Comparison of ENCODE assay signal across 9 cellular contexts in the genomic region with DNA sequence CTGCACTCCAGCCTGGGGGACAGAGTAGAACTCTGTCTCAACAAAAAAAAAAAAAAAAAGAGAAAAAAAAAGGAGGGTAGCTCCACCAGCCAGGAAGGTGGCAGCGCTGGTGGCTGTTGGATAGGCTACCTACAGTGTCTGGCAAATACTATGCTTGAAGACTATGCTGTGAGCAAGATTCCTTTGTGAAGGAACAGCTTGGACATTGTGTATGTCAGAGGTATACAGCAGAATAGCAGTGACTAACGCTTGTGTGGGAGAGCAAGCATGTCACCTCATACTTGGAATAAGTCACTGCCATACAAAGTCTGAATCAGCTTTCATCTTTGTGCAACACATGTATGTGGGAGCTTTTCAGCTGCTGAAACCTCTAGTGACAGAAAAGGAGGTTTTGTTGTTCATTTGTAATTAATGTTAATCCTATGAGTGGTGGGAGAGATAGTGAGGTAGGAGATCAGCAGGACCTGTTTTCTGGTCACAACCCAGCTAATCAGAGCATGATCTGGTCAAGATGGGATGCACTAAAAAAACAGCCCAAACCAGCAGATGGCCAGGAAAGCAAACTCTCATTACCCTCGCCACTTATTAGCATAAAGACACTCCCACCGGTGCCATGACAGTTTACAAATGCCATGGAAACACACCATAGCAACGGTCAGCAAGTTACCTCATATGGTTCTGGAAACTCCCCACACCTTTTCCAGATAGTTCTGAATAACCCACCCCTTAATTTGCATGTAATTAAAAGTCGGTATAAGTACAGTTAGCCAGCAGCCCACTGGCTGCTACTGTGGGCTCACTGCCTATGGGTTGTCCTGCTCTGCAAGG. TPM values are rescaled to one million over a fixed set of nuclear protein-coding genes. Genes with fewer than 3 reads are reported as not detected.
A peak's percentile ranks its signal among the peaks of the same experiment; 100 is the strongest.
DNase-seq lines count a peak whose midpoint lies in the region; ATAC-seq and TF ChIP-seq lines count a peak whose summit lies in the region.
"Had no signal": no experiment of that assay in that cellular context is flagged by ENCODE, and none has a peak within 500 bp of the region (broad histone marks: within the 10 kb centered on the region; RNA-seq: fewer than 3 reads in every experiment).

No MANE protein-coding gene starts in this region.

- no peaks in the 10 kb centered on the region for H3K36me3 ChIP-seq in naive thymus-derived CD4-positive, alpha-beta T cell (ENCODE audit: control insufficient read depth in 2 of 3, insufficient read depth in 3 of 3, low read length in 3 of 3)
- H3K36me3 ChIP-seq in right atrium auricular region, result no peaks in the 10 kb centered on the region

- intact Hi-C loops in naive thymus-derived CD4-positive, alpha-beta T cell (cut with micrococcal nuclease), result loop anchor here in 1 of 2 donors (5.0 kb wide), 1 partner anchor 36 kb away; no protein-coding TSS in a partner anchor

- H3K36me3 Mint-ChIP-seq in activated naive CD8-positive, alpha-beta T cell treated with anti-CD3 and anti-CD28 coated beads for 36 hours, result no peaks in the 10 kb centered on the region
- H3K36me3 Mint-ChIP-seq in naive thymus-derived CD4-positive, alpha-beta T cell, result no peaks in the 10 kb centered on the region

- H3K9me3 ChIP-seq in naive thymus-derived CD4-positive, alpha-beta T cell (ENCODE audit: control insufficient read depth in 2 of 3, low read length in 3 of 3), result no peaks in the 10 kb centered on the region
- H3K9me3 ChIP-seq in right atrium auricular region, result no peaks in the 10 kb centered on the region

- CTCF ChIA-PET in naive thymus-derived CD4-positive, alpha-beta T cell (lab: Charles Lee), result no interaction called here

- H3K4me1 Mint-ChIP-seq in activated naive CD8-positive, alpha-beta T cell treated with anti-CD3 and anti-CD28 coated beads for 36 hours, result peaks cover 15% of the 10 kb centered on the region
- peaks cover 0 to 23% (median 3%) of the 10 kb centered on the region in 7 donors for H3K4me1 Mint-ChIP-seq in naive thymus-derived CD4-positive, alpha-beta T cell

- no peaks in the 10 kb centered on the region for H3K4me1 ChIP-seq in naive thymus-derived CD4-positive, alpha-beta T cell (ENCODE audit: control insufficient read depth in 2 of 2, insufficient read depth in 2 of 2, low read length in 2 of 2)
- no peaks in the 10 kb centered on the region for H3K4me1 ChIP-seq in right atrium auricular region

- H3K27me3 ChIP-seq in naive thymus-derived CD4-positive, alpha-beta T cell (ENCODE audit: control insufficient read depth in 2 of 2, insufficient read depth in 2 of 2, low read length in 2 of 2), result peaks cover 0 to 4% of the 10 kb centered on the region in 2 donors
- H3K27me3 ChIP-seq in right atrium auricular region, result no peaks in the 10 kb centered on the region

- no peak overlapping the region for H3K27ac ChIP-seq in naive thymus-derived CD4-positive, alpha-beta T cell (ENCODE audit: low read depth, low read length)
- no peak overlapping the region for H3K27ac ChIP-seq in right atrium auricular region

- no peak overlapping the region for H3K4me3 Mint-ChIP-seq in activated naive CD8-positive, alpha-beta T cell treated with anti-CD3 and anti-CD28 coated beads for 36 hours
- H3K4me3 Mint-ChIP-seq in naive thymus-derived CD4-positive, alpha-beta T cell, result no peak overlapping the region

- TF ChIP-seq CTCF in right atrium auricular region (IDR thresholded peaks at IDR 0.05), result no peak

- DNase-seq in GM03348 (ENCODE audit: low spot score) (peak; percentile 48), NCI-H510A treated with DMSO at 0.1 percent for 48 hours (lab: John Stamatoyannopoulos, UW) (no peak), right atrium auricular region (ENCODE audit: low spot score) (no peak), NCI-H1092 treated with DMSO at 0.1 percent for 48 hours (lab: John Stamatoyannopoulos, UW) (no peak)
- DNase-seq in activated naive CD8-positive, alpha-beta T cell treated with anti-CD3 and anti-CD28 coated beads for 36 hours, result peak; percentile 22
- DNase-seq in naive thymus-derived CD4-positive, alpha-beta T cell, result peak in 1 of 9 donors; percentile 24

- H3K9me3 Mint-ChIP-seq in activated naive CD8-positive, alpha-beta T cell treated with anti-CD3 and anti-CD28 coated beads for 36 hours, result no peaks in the 10 kb centered on the region
- peaks cover 0 to 1% (median 0%) of the 10 kb centered on the region in 11 donors for H3K9me3 Mint-ChIP-seq in naive thymus-derived CD4-positive, alpha-beta T cell

- ATAC-seq in HG03442 (IDR thresholded peaks at IDR 0.05; ENCODE audit: unreplicated experiment) (peak; percentile 69), HG03469 (IDR thresholded peaks at IDR 0.05; ENCODE audit: unreplicated experiment) (no peak)
- ATAC-seq in naive thymus-derived CD4-positive, alpha-beta T cell, result peak; percentile 61

- POLR2A ChIA-PET in naive thymus-derived CD4-positive, alpha-beta T cell (lab: Charles Lee), result interaction anchor here (1.2 kb wide), 1 partner anchor 184 kb away, joined by 3 read pairs; the partner anchor contains the start of gene PYCARD

- peaks cover 22% of the 10 kb centered on the region for H3K27me3 Mint-ChIP-seq in activated naive CD8-positive, alpha-beta T cell treated with anti-CD3 and anti-CD28 coated beads for 36 hours
- peaks cover 5 to 22% (median 6%) of the 10 kb centered on the region in 5 donors for H3K27me3 Mint-ChIP-seq in naive thymus-derived CD4-positive, alpha-beta T cell

- H3K4me3 ChIP-seq in naive thymus-derived CD4-positive, alpha-beta T cell (ENCODE audit: low read length), result no peak overlapping the region
- H3K4me3 ChIP-seq in right atrium auricular region, result no peak overlapping the region

- peak overlapping the region; percentile 16 for H3K27ac Mint-ChIP-seq in activated naive CD8-positive, alpha-beta T cell treated with anti-CD3 and anti-CD28 coated beads for 36 hours
- H3K27ac Mint-ChIP-seq in naive thymus-derived CD4-positive, alpha-beta T cell, result peak overlapping the region in 1 of 9 donors; percentile 7

RNA-seq across cellular contexts. Expression of gene ITGAD, which starts 6.8 kb away (rescaled TPM):
- not detected for total RNA-seq in activated naive CD8-positive, alpha-beta T cell treated with anti-CD3 and anti-CD28 coated beads for 36 hours
- total RNA-seq in naive thymus-derived CD4-positive, alpha-beta T cell, result 1 to 10 TPM in 1 of 5 experiments, under 1 TPM in 1, not detected in 3; 0.24 to 1.3 TPM
- not detected for polyA plus RNA-seq in naive thymus-derived CD4-positive, alpha-beta T cell
- total RNA-seq in right atrium auricular region, result not detected
- total RNA-seq: dermis microvascular lymphatic vessel endothelial cell had no signal

RNA-seq across cellular contexts. Expression of gene ITGAX, which starts 31.4 kb away (rescaled TPM):
- 1 to 10 TPM; 1.4 to 1.6 TPM for total RNA-seq in activated naive CD8-positive, alpha-beta T cell treated with anti-CD3 and anti-CD28 coated beads for 36 hours
- total RNA-seq in naive thymus-derived CD4-positive, alpha-beta T cell, result 100 to 1,000 TPM in 1 of 5 experiments, 10 to 100 TPM in 2, 1 to 10 TPM in 2; 4.0 to 306 (median 40.2) TPM
- polyA plus RNA-seq in naive thymus-derived CD4-positive, alpha-beta T cell, result under 1 TPM in 1 of 2 donors, not detected in 1; 0.05 TPM
- 1 to 10 TPM in 1 of 2 donors, under 1 TPM in 1; 0.78 to 2.6 TPM for total RNA-seq in right atrium auricular region

RNA-seq across cellular contexts. Expression of gene COX6A2, which starts 41.8 kb away (rescaled TPM):
- total RNA-seq in activated naive CD8-positive, alpha-beta T cell treated with anti-CD3 and anti-CD28 coated beads for 36 hours, result not detected
- not detected for total RNA-seq in naive thymus-derived CD4-positive, alpha-beta T cell
- polyA plus RNA-seq in naive thymus-derived CD4-positive, alpha-beta T cell, result not detected
- total RNA-seq in right atrium auricular region, result 100 to 1,000 TPM; 515 to 564 TPM
- total RNA-seq: dermis microvascular lymphatic vessel endothelial cell had no signal

RNA-seq across cellular contexts. Expression of gene ZNF843, which starts 56.2 kb away (rescaled TPM):
- total RNA-seq in activated naive CD8-positive, alpha-beta T cell treated with anti-CD3 and anti-CD28 coated beads for 36 hours, result under 1 TPM in 1 of 2 experiments, not detected in 1; 0.12 TPM
- total RNA-seq in naive thymus-derived CD4-positive, alpha-beta T cell, result under 1 TPM; 0.11 to 0.54 (median 0.32) TPM
- polyA plus RNA-seq in naive thymus-derived CD4-positive, alpha-beta T cell, result under 1 TPM; 0.12 to 0.33 TPM
- 1 to 10 TPM; 3.4 to 4.6 TPM for total RNA-seq in right atrium auricular region

Comparison
In these comparisons a context has a peak if more than half of its experiments do, and no peak if none do; other contexts are left out.
1. DNase-seq: peak in GM03348 (single experiment) and activated naive CD8-positive, alpha-beta T cell treated with anti-CD3 and anti-CD28 coated beads for 36 hours (single experiment); none in NCI-H510A treated with DMSO at 0.1 percent for 48 hours (single experiment), right atrium auricular region (single experiment) and NCI-H1092 treated with DMSO at 0.1 percent for 48 hours (single experiment).
2. RNA of gene COX6A2, which starts 41.8 kb away (total RNA-seq): 515 to 564 TPM in right atrium auricular region; not detected in activated naive CD8-positive, alpha-beta T cell treated with anti-CD3 and anti-CD28 coated beads for 36 hours and not detected in naive thymus-derived CD4-positive, alpha-beta T cell; every median in the first group is over 100 times any median in the second.